Comparison of ENCODE assay signal across 9 cellular contexts in the genomic region with DNA sequence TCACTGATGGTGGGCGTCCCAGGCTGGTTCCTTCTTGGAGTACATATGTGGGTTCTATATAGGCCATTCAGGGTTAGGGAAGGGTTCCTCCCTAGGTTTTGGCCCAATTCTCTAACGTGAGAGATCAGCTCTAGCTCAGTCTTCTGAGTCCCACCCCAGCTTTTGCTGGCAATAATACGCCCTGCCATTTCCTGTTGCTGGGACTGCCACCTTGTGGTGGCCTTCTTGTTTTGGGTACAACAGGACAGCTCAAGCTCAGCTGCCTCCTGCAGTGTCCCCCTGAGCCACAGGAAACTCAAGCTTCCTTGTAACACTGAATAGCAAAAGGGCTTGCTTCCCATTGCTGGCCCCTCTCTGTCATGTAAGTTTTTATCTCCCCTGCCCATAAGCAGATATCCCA.
A peak's percentile ranks its signal among the peaks of the same experiment; 100 is the strongest.
DNase-seq lines count a peak whose midpoint lies in the region; ATAC-seq and TF ChIP-seq lines count a peak whose summit lies in the region.
"Had no signal": no experiment of that assay in that cellular context is flagged by ENCODE, and none has a peak within 500 bp of the region (broad histone marks: within the 10 kb centered on the region; RNA-seq: fewer than 3 reads in every experiment).

No MANE protein-coding gene starts in this region.

- peaks cover 14 to 16% of the 10 kb centered on the region in 2 experiments for H3K4me1 ChIP-seq in trophoblast cell (ENCODE audit: control insufficient read depth in 1 of 2, insufficient read depth in 2 of 2, low read length in 2 of 2)
- H3K4me1 ChIP-seq: BLaER1 had no signal

- no peak overlapping the region for H3K4me3 ChIP-seq in trophoblast cell (ENCODE audit: low read depth, low read length)
- H3K4me3 ChIP-seq: BLaER1 had no signal

- TF ChIP-seq POLR2A in erythroblast (IDR thresholded peaks at IDR 0.05; ENCODE audit: low read length), result no peak

- no peaks in the 10 kb centered on the region for H3K9me3 ChIP-seq in trophoblast cell (ENCODE audit: insufficient read depth, low read depth, low read length)

- no peaks in the 10 kb centered on the region for H3K27me3 ChIP-seq in trophoblast cell (ENCODE audit: insufficient read depth, low read length)
- H3K27me3 ChIP-seq: BLaER1 had no signal

- H3K79me1 ChIP-seq in trophoblast cell (ENCODE audit: low read length), result peaks cover 9% of the 10 kb centered on the region

- H3K27ac ChIP-seq in trophoblast cell (ENCODE audit: low read depth, low read length), result no peak overlapping the region
- H3K27ac ChIP-seq: BLaER1 had no signal

- H3K4me2 ChIP-seq in trophoblast cell (ENCODE audit: low read length), result no peak overlapping the region
- H3K4me2 ChIP-seq: BLaER1 had no signal

- peaks cover 3 to 4% of the 10 kb centered on the region in 2 experiments for H3K36me3 ChIP-seq in trophoblast cell (ENCODE audit: control insufficient read depth in 1 of 2, insufficient read depth in 2 of 2, low read length in 2 of 2)

- H3K4ac ChIP-seq in trophoblast cell (ENCODE audit: low read depth, low read length), result no peak overlapping the region

- peak in 2 of 3 experiments; percentile 11 to 31 for DNase-seq in NCI-H1417 (lab: John Stamatoyannopoulos, UW)
- DNase-seq in NCI-H1417 treated with DMSO at 0.1 percent for 48 hours (lab: John Stamatoyannopoulos, UW), result no peak
- peak; percentile 42 for DNase-seq in M059J (ENCODE audit: low read depth)
- peak; percentile 38 for DNase-seq in activated CD4-positive, alpha-beta T cell treated with anti-CD3 and anti-CD28 coated beads, Interleukin-2, amount 50 U/mL, for 1 hour
- peak; percentile 77 to 81 for DNase-seq in erythroblast (lab: John Stamatoyannopoulos, UW)
- DNase-seq in trophoblast cell, result peak in 1 of 2 donors; percentile 44

- WGBS in trophoblast cell (ENCODE audit: extremely low coverage, insufficient coverage, insufficient read length), result no CpG with 5 or more reads among the region's 3 CpGs

- no peak overlapping the region for H3K18ac ChIP-seq in trophoblast cell (ENCODE audit: low read length)

- no peak overlapping the region for H2BK120ac ChIP-seq in trophoblast cell (ENCODE audit: insufficient read depth, low read length, poor library complexity)

- no peak overlapping the region for H3K14ac ChIP-seq in trophoblast cell (ENCODE audit: low read length)

- no peak overlapping the region for H2BK5ac ChIP-seq in trophoblast cell (ENCODE audit: low read depth, low read length, poor library complexity)

- H3K79me2 ChIP-seq in trophoblast cell (ENCODE audit: control insufficient read depth, insufficient read depth, low read length, poor library complexity), result no peaks in the 10 kb centered on the region

- H2AK5ac ChIP-seq in trophoblast cell (ENCODE audit: low read length), result peak overlapping the region; percentile 7

- H2BK12ac ChIP-seq in trophoblast cell (ENCODE audit: low read length), result peak overlapping the region; percentile 8

- no peak overlapping the region for H4K8ac ChIP-seq in trophoblast cell (ENCODE audit: low read depth, low read length)

- no peak overlapping the region for H4K91ac ChIP-seq in trophoblast cell (ENCODE audit: low read depth, low read length)

- H3K23ac ChIP-seq in trophoblast cell (ENCODE audit: low read length), result no peak overlapping the region

- no peak overlapping the region for H3K9ac ChIP-seq in trophoblast cell (ENCODE audit: low read length)
- H3K9ac ChIP-seq: BLaER1 had no signal

- H2AFZ ChIP-seq in trophoblast cell (ENCODE audit: insufficient read depth, low read length, poor library complexity), result peak overlapping the region; percentile 10

- ATAC-seq in GM21576 (IDR thresholded peaks at IDR 0.05; ENCODE audit: unreplicated experiment) (peak; percentile 75), GM19328 (IDR thresholded peaks at IDR 0.05; ENCODE audit: unreplicated experiment) (no peak)

- H4K12ac ChIP-seq in trophoblast cell (ENCODE audit: low read depth, low read length), result no peak overlapping the region
